ENCODE assay signal across 1 cellular context in the genomic region with DNA sequence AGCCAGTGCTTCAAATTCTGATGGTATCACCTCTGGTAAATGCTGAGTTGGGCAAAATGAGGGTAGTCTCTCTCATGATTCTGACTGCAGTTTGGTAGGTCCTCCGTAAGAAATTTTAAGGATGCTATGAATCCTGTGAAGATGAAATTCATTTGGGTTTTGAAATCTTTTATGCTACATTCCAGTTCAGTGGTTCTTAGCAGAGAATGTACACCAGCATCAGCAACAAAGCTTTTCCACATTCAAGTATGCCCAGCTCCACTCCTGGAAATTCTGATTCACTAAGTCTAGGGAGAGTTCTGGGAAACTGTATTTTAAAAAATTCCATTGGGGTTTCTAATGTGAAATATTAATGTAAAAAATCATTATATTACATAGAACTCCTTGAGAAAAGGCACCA.
TF ChIP-seq lines count a peak whose summit lies in the region.

No MANE protein-coding gene starts in this region.

TF ChIP-seq in IMR-90, 13 proteins besides CTCF, POLR2A, EP300 and RAD21 (continued from another document):
- TF ChIP-seq, protein P1, sequence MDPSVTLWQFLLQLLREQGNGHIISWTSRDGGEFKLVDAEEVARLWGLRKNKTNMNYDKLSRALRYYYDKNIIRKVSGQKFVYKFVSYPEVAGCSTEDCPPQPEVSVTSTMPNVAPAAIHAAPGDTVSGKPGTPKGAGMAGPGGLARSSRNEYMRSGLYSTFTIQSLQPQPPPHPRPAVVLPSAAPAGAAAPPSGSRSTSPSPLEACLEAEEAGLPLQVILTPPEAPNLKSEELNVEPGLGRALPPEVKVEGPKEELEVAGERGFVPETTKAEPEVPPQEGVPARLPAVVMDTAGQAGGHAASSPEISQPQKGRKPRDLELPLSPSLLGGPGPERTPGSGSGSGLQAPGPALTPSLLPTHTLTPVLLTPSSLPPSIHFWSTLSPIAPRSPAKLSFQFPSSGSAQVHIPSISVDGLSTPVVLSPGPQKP (IDR thresholded peaks at IDR 0.05; ENCODE audit: borderline replicate concordance, low read depth, low read length), result no peak
